ENCODE assay signal across 24 cellular contexts in genomic region chr17:65628637-65629036, GRCh38.
DNase-seq lines count a peak whose midpoint lies in the region; ATAC-seq and TF ChIP-seq lines count a peak whose summit lies in the region.
"Had no signal": no experiment of that assay in that cellular context is flagged by ENCODE, and none has a peak within 500 bp of the region (broad histone marks: within the 10 kb centered on the region; RNA-seq: fewer than 3 reads in every experiment).

No MANE protein-coding gene starts in this region.

- CTCF ChIA-PET in WTC11 (lab: Charles Lee), result no interaction called here

- H3K4me1 Mint-ChIP-seq in T-helper 2 cell treated with Interferon-gamma antibody and Interleukin-4, amounts not matched to agents 5 μg/mL and 100 μg/mL, for 36 hours (ENCODE audit: low read depth), result no peaks in the 10 kb centered on the region
- H3K4me1 Mint-ChIP-seq in activated CD4-positive, alpha-beta T cell treated with anti-CD3 and anti-CD28 coated beads, Interleukin-2, amount 10 ng/mL, durations not matched to agents 24 days and 14 days, result no peaks in the 10 kb centered on the region
- H3K4me1 Mint-ChIP-seq in WTC11, result peaks cover 30% of the 10 kb centered on the region
- H3K4me1 Mint-ChIP-seq: stimulated activated naive B cell treated with anti-CD40 and anti-IgM and Interleukin-4, amounts not matched to agents 10 μg/mL and 1 μg/mL and 100 μg/mL, for 72 hours had no signal

- H3K36me3 Mint-ChIP-seq in T-helper 2 cell treated with Interferon-gamma antibody and Interleukin-4, amounts not matched to agents 5 μg/mL and 100 μg/mL, for 36 hours (ENCODE audit: low read depth), result no peaks in the 10 kb centered on the region
- no peaks in the 10 kb centered on the region for H3K36me3 Mint-ChIP-seq in activated CD4-positive, alpha-beta T cell treated with anti-CD3 and anti-CD28 coated beads, Interleukin-2, amount 10 ng/mL, durations not matched to agents 24 days and 14 days (ENCODE audit: low read depth)
- 0 out of 2 replicates have a peak, but pooled peaks cover 3% of the 10 kb centered on the region for H3K36me3 Mint-ChIP-seq in WTC11
- H3K36me3 Mint-ChIP-seq: activated naive CD4-positive, alpha-beta T cell treated with anti-CD3 and anti-CD28 coated beads, Interleukin-2, amount 50 U/mL, for 24 hours; stimulated activated naive B cell treated with anti-CD40 and anti-IgM and Interleukin-4, amounts not matched to agents 10 μg/mL and 1 μg/mL and 100 μg/mL, for 72 hours had no signal

- no peak overlapping the region for H3K9ac ChIP-seq in endocrine pancreas (ENCODE audit: control insufficient read depth, insufficient read depth, low read length)
- no peak overlapping the region for H3K9ac ChIP-seq in parathyroid adenoma

- H3K4me1 ChIP-seq in endocrine pancreas (ENCODE audit: control insufficient read depth, insufficient read depth, low read length) (peaks cover 4% of the 10 kb centered on the region), parathyroid adenoma (peaks cover 8% of the 10 kb centered on the region), uterus (peaks cover 0 to 4% of the 10 kb centered on the region in 2 donors)
- H3K4me1 ChIP-seq: BE2C had no signal

- H3K9me3 ChIP-seq in endocrine pancreas (ENCODE audit: control insufficient read depth, low read length) (no peaks in the 10 kb centered on the region), parathyroid adenoma (ENCODE audit: control insufficient read depth, low read length) (no peaks in the 10 kb centered on the region), uterus (no peaks in the 10 kb centered on the region)
- H3K9me3 ChIP-seq: BE2C, esophagus squamous epithelium, pancreas had no signal

- TF ChIP-seq CTCF in parathyroid adenoma (IDR thresholded peaks at IDR 0.05), result no peak
- TF ChIP-seq CTCF in uterus (IDR thresholded peaks at IDR 0.05), result no peak
- no peak for TF ChIP-seq CTCF in WTC11 (IDR thresholded peaks at IDR 0.05)

- ATAC-seq in WTC11, result no peak
- ATAC-seq: stimulated activated naive B cell treated with anti-CD40 and anti-IgM and Interleukin-4, amounts not matched to agents 10 μg/mL and 1 μg/mL and 100 μg/mL, for 72 hours had no signal

- peak overlapping the region; percentile 60 for H3K27ac Mint-ChIP-seq in T-helper 2 cell treated with Interferon-gamma antibody and Interleukin-4, amounts not matched to agents 5 μg/mL and 100 μg/mL, for 36 hours
- no peak overlapping the region for H3K27ac Mint-ChIP-seq in activated CD4-positive, alpha-beta T cell treated with anti-CD3 and anti-CD28 coated beads, Interleukin-2, amount 10 ng/mL, durations not matched to agents 24 days and 14 days
- no peak overlapping the region for H3K27ac Mint-ChIP-seq in WTC11
- H3K27ac Mint-ChIP-seq: activated naive CD4-positive, alpha-beta T cell treated with anti-CD3 and anti-CD28 coated beads, Interleukin-2, amount 50 U/mL, for 24 hours; activated T-helper 1 cell treated with anti-CD3 and anti-CD28 coated beads, Interleukin-12 subunit alpha, Interleukin-12 subunit beta, Interleukin-2, Interleukin-4 antibody, amounts not matched to agents 30 ng/mL and 10 ng/mL and 1 ng/mL, durations not matched to agents 14 hours and 24 hours and 36 hours; stimulated activated naive B cell treated with anti-CD40 and anti-IgM and Interleukin-4, amounts not matched to agents 10 μg/mL and 1 μg/mL and 100 μg/mL, for 72 hours had no signal

- H3K4me3 Mint-ChIP-seq in T-helper 2 cell treated with Interferon-gamma antibody and Interleukin-4, amounts not matched to agents 5 μg/mL and 100 μg/mL, for 36 hours, result no peak overlapping the region
- H3K4me3 Mint-ChIP-seq in activated CD4-positive, alpha-beta T cell treated with anti-CD3 and anti-CD28 coated beads, Interleukin-2, amount 10 ng/mL, durations not matched to agents 24 days and 14 days, result no peak overlapping the region
- no peak overlapping the region for H3K4me3 Mint-ChIP-seq in WTC11
- H3K4me3 Mint-ChIP-seq: activated naive CD4-positive, alpha-beta T cell treated with anti-CD3 and anti-CD28 coated beads, Interleukin-2, amount 50 U/mL, for 24 hours; activated T-helper 1 cell treated with anti-CD3 and anti-CD28 coated beads, Interleukin-12 subunit alpha, Interleukin-12 subunit beta, Interleukin-2, Interleukin-4 antibody, amounts not matched to agents 30 ng/mL and 10 ng/mL and 1 ng/mL, durations not matched to agents 14 hours and 24 hours and 36 hours; stimulated activated naive B cell treated with anti-CD40 and anti-IgM and Interleukin-4, amounts not matched to agents 10 μg/mL and 1 μg/mL and 100 μg/mL, for 72 hours had no signal

- H3K4me3 ChIP-seq in endocrine pancreas (ENCODE audit: control insufficient read depth, insufficient read depth, low read length) (peak overlapping the region; percentile 28), parathyroid adenoma (ENCODE audit: low read depth, low read length) (peak overlapping the region; percentile 43), uterus (no peak overlapping the region)
- H3K4me3 ChIP-seq: lung, pancreas, skin epidermis had no signal

- H3K9me3 Mint-ChIP-seq in T-helper 2 cell treated with Interferon-gamma antibody and Interleukin-4, amounts not matched to agents 5 μg/mL and 100 μg/mL, for 36 hours, result no peaks in the 10 kb centered on the region
- no peaks in the 10 kb centered on the region for H3K9me3 Mint-ChIP-seq in activated CD4-positive, alpha-beta T cell treated with anti-CD3 and anti-CD28 coated beads, Interleukin-2, amount 10 ng/mL, durations not matched to agents 24 days and 14 days
- peaks cover 4% of the 10 kb centered on the region; the same call in 1 of the 2 replicates for H3K9me3 Mint-ChIP-seq in WTC11
- H3K9me3 Mint-ChIP-seq: activated naive CD4-positive, alpha-beta T cell treated with anti-CD3 and anti-CD28 coated beads, Interleukin-2, amount 50 U/mL, for 24 hours; activated T-helper 1 cell treated with anti-CD3 and anti-CD28 coated beads, Interleukin-12 subunit alpha, Interleukin-12 subunit beta, Interleukin-2, Interleukin-4 antibody, amounts not matched to agents 30 ng/mL and 10 ng/mL and 1 ng/mL, durations not matched to agents 14 hours and 24 hours and 36 hours; stimulated activated naive B cell treated with anti-CD40 and anti-IgM and Interleukin-4, amounts not matched to agents 10 μg/mL and 1 μg/mL and 100 μg/mL, for 72 hours had no signal

- intact Hi-C loops in uterus (cut with DNase I; ENCODE audit: low total_unique reads), result no loop called here
- intact Hi-C loops in activated CD4-positive, alpha-beta T cell treated with anti-CD3 and anti-CD28 coated beads, Interleukin-2, amount 10 ng/mL, durations not matched to agents 24 days and 14 days (cut with micrococcal nuclease), result no loop called here

- H3K79me2 ChIP-seq in parathyroid adenoma, result no peaks in the 10 kb centered on the region

- no peak for TF ChIP-seq POLR2A in uterus (IDR thresholded peaks at IDR 0.05)

- peak overlapping the region; percentile 55 for H3K4me2 ChIP-seq in parathyroid adenoma (ENCODE audit: low read length)

- POLR2A ChIA-PET in WTC11 (lab: Charles Lee), result no interaction called here

- H3K27me3 ChIP-seq in endocrine pancreas (ENCODE audit: control insufficient read depth, insufficient read depth, low read length), result no peaks in the 10 kb centered on the region
- no peaks in the 10 kb centered on the region for H3K27me3 ChIP-seq in parathyroid adenoma (ENCODE audit: control insufficient read depth, insufficient read depth, low read length)
- H3K27me3 ChIP-seq in uterus, result no peaks in the 10 kb centered on the region
- H3K27me3 ChIP-seq: esophagus squamous epithelium, pancreas had no signal

- peaks cover 3% of the 10 kb centered on the region for H3K27me3 Mint-ChIP-seq in T-helper 2 cell treated with Interferon-gamma antibody and Interleukin-4, amounts not matched to agents 5 μg/mL and 100 μg/mL, for 36 hours (ENCODE audit: low read depth)
- H3K27me3 Mint-ChIP-seq in activated CD4-positive, alpha-beta T cell treated with anti-CD3 and anti-CD28 coated beads, Interleukin-2, amount 10 ng/mL, durations not matched to agents 24 days and 14 days, result peaks cover 5% of the 10 kb centered on the region
- no peaks in the 10 kb centered on the region for H3K27me3 Mint-ChIP-seq in WTC11 (ENCODE audit: low read depth)

- no peak for DNase-seq in T-helper 2 cell treated with Interferon-gamma antibody and Interleukin-4, amounts not matched to agents 5 μg/mL and 100 μg/mL, for 36 hours (ENCODE audit: low spot score)
- DNase-seq in T-helper 2 cell (no peak), uterus (no peak), WTC11 (ENCODE audit: low spot score) (no peak)
- DNase-seq in activated CD4-positive, alpha-beta T cell treated with anti-CD3 and anti-CD28 coated beads, Interleukin-2, amount 10 ng/mL, durations not matched to agents 24 days and 14 days, result no peak
- DNase-seq in activated naive CD4-positive, alpha-beta T cell treated with anti-CD3 and anti-CD28 coated beads, Interleukin-2, amount 50 U/mL, for 16 hours, result no peak
- DNase-seq: activated CD4-positive, alpha-beta T cell treated with anti-CD3 and anti-CD28 coated beads for 48 hours; BE2C; effector memory CD4-positive, alpha-beta T cell; esophagus squamous epithelium; Kasumi-1; NCI-H1048; NCI-H2227 treated with DMSO at 0.1 percent for 48 hours; OCI-M1; SIG-M5; stimulated activated CD4-positive, alpha-beta T cell treated with anti-CD3 and anti-CD28 coated beads, Interleukin-2, amount 100 ng/mL, for 24 hours; stimulated activated naive B cell treated with anti-CD40 and anti-IgM and Interleukin-4, amounts not matched to agents 10 μg/mL and 1 μg/mL and 100 μg/mL, for 72 hours had no signal

- H2AFZ ChIP-seq in parathyroid adenoma, result peak overlapping the region; percentile 7

- H3K36me3 ChIP-seq in endocrine pancreas (ENCODE audit: control insufficient read depth, insufficient read depth, low read length) (no peaks in the 10 kb centered on the region), parathyroid adenoma (ENCODE audit: control insufficient read depth, insufficient read depth, low read length) (no peaks in the 10 kb centered on the region), uterus (no peaks in the 10 kb centered on the region)
- H3K36me3 ChIP-seq: BE2C, esophagus squamous epithelium, pancreas had no signal

- H3K27ac ChIP-seq in parathyroid adenoma (no peak overlapping the region), uterus (peak overlapping the region; percentile 40 to 50)
- H3K27ac ChIP-seq: pancreas had no signal

TF ChIP-seq in WTC11, 78 proteins besides CTCF, POLR2A, EP300 and RAD21 (continues in another document):
- no peak for TF ChIP-seq USF1 (CRISPR knock-in tag; IDR thresholded peaks at IDR 0.05)

Comparison
In these comparisons a context has a peak if more than half of its experiments do, and no peak if none do; other contexts are left out.
1. H3K4me3 ChIP-seq: peak in endocrine pancreas (single experiment) and parathyroid adenoma (single experiment); none in uterus (0 of 2).